8 cellular contexts compared by ENCODE assay signal in genomic region chr17:1087381-1088241, GRCh38.
DNase-seq lines count a peak whose midpoint lies in the region; ATAC-seq and TF ChIP-seq lines count a peak whose summit lies in the region.

No MANE protein-coding gene starts in this region.

- no peaks in the 10 kb centered on the region for H3K36me3 ChIP-seq in body of pancreas (replicated peaks in 1 of 2; ENCODE audit: insufficient read depth in 1 of 2, low read depth in 2 of 2)
- no peaks in the 10 kb centered on the region for H3K36me3 ChIP-seq in testis (ENCODE audit: low read depth, missing control alignments)

- peak; percentile 36 to 85 (median 77) for TF ChIP-seq POLR2A in body of pancreas (IDR thresholded peaks at IDR 0.05)
- no peak for TF ChIP-seq POLR2A in testis (IDR thresholded peaks at IDR 0.05)

- H3K4me1 ChIP-seq in body of pancreas = peaks cover 56% of the 10 kb centered on the region
- peaks cover 6% of the 10 kb centered on the region for H3K4me1 ChIP-seq in testis

- TF ChIP-seq CTCF in body of pancreas (IDR thresholded peaks at IDR 0.05) (peak in 3 of 7 experiments; percentile 25 to 30 (median 29)), testis (IDR thresholded peaks at IDR 0.05) (no peak)

- no peaks in the 10 kb centered on the region for H3K9me3 ChIP-seq in body of pancreas
- no peaks in the 10 kb centered on the region for H3K9me3 ChIP-seq in testis

- ATAC-seq in body of pancreas (peak; percentile 95), left colon (peak; percentile 81), GM21529 (IDR thresholded peaks at IDR 0.05; ENCODE audit: unreplicated experiment) (no peak), GM21447 (IDR thresholded peaks at IDR 0.05; ENCODE audit: unreplicated experiment) (no peak)

- intact Hi-C loops in body of pancreas (cut with DNase I) (no loop called here), left colon (cut with DNase I, micrococcal nuclease) (no loop called here), testis (cut with DNase I; ENCODE audit: low total_unique reads) (no loop called here)

- H3K27ac ChIP-seq in body of pancreas = peak overlapping the region; percentile 89 to 97 (median 94)
- H3K27ac ChIP-seq in testis = no peak overlapping the region

- peak; percentile 45 for DNase-seq in COR-L47 (lab: John Stamatoyannopoulos, UW)
- peak; percentile 87 for DNase-seq in NCI-H2029 (lab: John Stamatoyannopoulos, UW)
- DNase-seq in body of pancreas = peak; percentile 92 to 97 (median 96)
- peak; percentile 80 to 87 for DNase-seq in left colon
- peak; percentile 39 for DNase-seq in testis
- DNase-seq in effector CD4-positive, alpha-beta T cell = no peak

- H3K4me3 ChIP-seq in body of pancreas (no peak overlapping the region), testis (no peak overlapping the region)

- WGBS in body of pancreas, 2 donors = 19 to 20% methylated on average over 1 to 34 of the region's 35 CpGs
- WGBS in testis, 2 donors = 61 to 70% methylated on average over 26 to 35 of the region's 35 CpGs

- H3K27me3 ChIP-seq in body of pancreas = no peaks in the 10 kb centered on the region
- H3K27me3 ChIP-seq in testis = no peaks in the 10 kb centered on the region

Comparison
In these comparisons a context has a peak if more than half of its experiments do, and no peak if none do; other contexts are left out.
1. ATAC-seq: peak in body of pancreas (single experiment) and left colon (single experiment); none in GM21529 (single experiment) and GM21447 (single experiment).
2. H3K27ac ChIP-seq: peak in body of pancreas (4 of 4); none in testis (0 of 2).